ENCODE assay signal across 9 cellular contexts in genomic region chr2:153871231-153872221, GRCh38. TPM values are rescaled to one million over a fixed set of nuclear protein-coding genes. Genes with fewer than 3 reads are reported as not detected.
DNase-seq lines count a peak whose midpoint lies in the region; ATAC-seq, FAIRE-seq and TF ChIP-seq lines count a peak whose summit lies in the region.
"Had no signal": no experiment of that assay in that cellular context is flagged by ENCODE, and none has a peak within 500 bp of the region (broad histone marks: within the 10 kb centered on the region; RNA-seq: fewer than 3 reads in every experiment).

GALNT13 (plus strand) TSS chr2:153871922.

- H3K4me3 ChIP-seq in lung, result peak within 1 kb of the TSS; percentile 32

- ATAC-seq in lung (ENCODE audit: insufficient read depth, low FRiP score), result peak; percentile 80
- ATAC-seq in HG02642 (IDR thresholded peaks at IDR 0.05; ENCODE audit: poor library complexity, unreplicated experiment), result no peak

- H3K27me3 ChIP-seq in lung (ENCODE audit: control insufficient read depth, insufficient read depth), result peaks cover 3% of the 10 kb centered on the region

- H3K27ac ChIP-seq in lung (ENCODE audit: low read depth in 1 of 2, low read length in 1 of 2), result no peak within 1 kb of the TSS

- no peaks in the 10 kb centered on the region for H3K36me3 ChIP-seq in lung (ENCODE audit: control insufficient read depth in 2 of 2, insufficient read depth in 2 of 2, low read length in 2 of 2)

- DNase-seq in DMS53 treated with DMSO at 0.1 percent for 48 hours (lab: John Stamatoyannopoulos, UW; ENCODE audit: unreplicated experiment) (peak; percentile 89), NCI-H345 (lab: John Stamatoyannopoulos, UW) (peak; percentile 97), cerebellar nuclear complex (lab: John Stamatoyannopoulos, UW) (peak; percentile 70 to 82), lung (ENCODE audit: low spot score) (peak; percentile 47), GM19239 (ENCODE audit: insufficient read length, low spot score) (no peak), HT-29 (ENCODE audit: low spot score) (no peak), OCI-M1 (lab: John Stamatoyannopoulos, UW) (no peak)

- H3K9me3 ChIP-seq in lung (ENCODE audit: control insufficient read depth in 2 of 2, insufficient read depth in 1 of 2, low read length in 1 of 2), result peaks cover 0 to 3% of the 10 kb centered on the region in 2 donors

- WGBS in lung, 2 donors, result 2 to 4% methylated on average over 61 to 93 of the region's 93 CpGs

- FAIRE-seq in GM19239 (lab: Jason Lieb, UNC), result no peak

- TF ChIP-seq CTCF in lung (IDR thresholded peaks at IDR 0.05; ENCODE audit: control extremely low read depth, extremely low read depth), result no peak

- H3K4me1 ChIP-seq in lung (ENCODE audit: control insufficient read depth in 2 of 2, insufficient read depth in 2 of 2, low read length in 2 of 2), result peaks cover 0 to 2% of the 10 kb centered on the region in 2 donors

RNA-seq across cellular contexts. Expression of gene GALNT13, which starts in this region (rescaled TPM):
- total RNA-seq in lung, result 1 to 10 TPM; 1.4 to 3.1 TPM
- polyA plus RNA-seq in lung, result 1 to 10 TPM in 1 of 2 donors, under 1 TPM in 1; 0.57 to 1.0 TPM
- not detected in 2 replicates for total RNA-seq in HT-29 (2014; rRNA removed; shearing (Covaris generic))
- total RNA-seq: activated CD8-positive, alpha-beta memory T cell treated with anti-CD3 and anti-CD28 coated beads for 36 hours had no signal

Comparison
In these comparisons a context has a peak if more than half of its experiments do, and no peak if none do; other contexts are left out.
1. DNase-seq: peak in DMS53 treated with DMSO at 0.1 percent for 48 hours (single experiment), NCI-H345 (single experiment), cerebellar nuclear complex (2 of 2) and lung (single experiment); none in GM19239 (single experiment), HT-29 (single experiment) and OCI-M1 (single experiment).